8 cellular contexts compared by ENCODE assay signal in genomic region chr17:31009036-31009702, GRCh38. TPM values are rescaled to one million over a fixed set of nuclear protein-coding genes. Genes with fewer than 3 reads are reported as not detected.
A peak's percentile ranks its signal among the peaks of the same experiment; 100 is the strongest.
DNase-seq lines count a peak whose midpoint lies in the region; ATAC-seq and TF ChIP-seq lines count a peak whose summit lies in the region.
"Not testable (repeated sequence)": the region's sequence is repeated elsewhere in the genome, so short reads cannot be mapped to it uniquely, and the experiment has no call there.

No MANE protein-coding gene starts in this region.

- TSS peak; percentile 19 for BruUV-seq in mammary epithelial cell (replicated peaks; lab: Mats Ljungman, UMichigan)

- not testable (repeated sequence) for H4K20me1 ChIP-seq in mammary epithelial cell (ENCODE audit: insufficient read depth, low read length)

- peak overlapping the region; percentile 49 for H3K9ac ChIP-seq in mammary epithelial cell (ENCODE audit: insufficient read depth, low read length)

- not testable (repeated sequence) for H3K4me1 ChIP-seq in mammary epithelial cell (ENCODE audit: insufficient read depth, low read length); lower lobe of right lung; upper lobe of right lung

- ATAC-seq in lower lobe of right lung, result peak; percentile 60 to 66
- peak; percentile 47 for ATAC-seq in upper lobe of right lung

- intact Hi-C loops in mammary epithelial cell (cut with micrococcal nuclease), result loop anchor here (2.0 kb wide), 1 partner anchor 38 kb away; the partner anchor contains the start of gene RNF135
- intact Hi-C loops in lower lobe of right lung (cut with DNase I); upper lobe of right lung (cut with DNase I): not testable (repeated sequence)

- peak overlapping the region; percentile 96 for H2AFZ ChIP-seq in mammary epithelial cell (ENCODE audit: low read depth, low read length)

- CTCF ChIA-PET in mammary epithelial cell (lab: Charles Lee; ENCODE audit: low non-redundant PET), result interaction anchor here (0.6 to 0.8 kb wide), 2 partner anchors 37 to 904 kb away, joined by 8 to 40 read pairs; no protein-coding TSS in a partner anchor

- not testable (repeated sequence) for H3K79me2 ChIP-seq in mammary epithelial cell (ENCODE audit: insufficient read depth, low read length)

- H3K9me3 ChIP-seq in mammary epithelial cell (replicated peaks; ENCODE audit: insufficient read depth, low read length); lower lobe of right lung; upper lobe of right lung: not testable (repeated sequence)

- not testable (repeated sequence) for H3K36me3 ChIP-seq in mammary epithelial cell (ENCODE audit: insufficient read depth, low read length); lower lobe of right lung; upper lobe of right lung

- H3K4me2 ChIP-seq in mammary epithelial cell (ENCODE audit: insufficient read depth, low read depth, low read length), result peak overlapping the region; percentile 90

- not testable (repeated sequence) for DNase-seq in GM12864 (ENCODE audit: low read depth); lower lobe of right lung; skeletal muscle cell (ENCODE audit: low read depth)
- DNase-seq in NCI-H748 (lab: John Stamatoyannopoulos, UW; ENCODE audit: unreplicated experiment) (peak; percentile 33), activated T-cell treated with anti-CD3 and anti-CD28 coated beads for 4 hours (peak; percentile 1), mammary epithelial cell (peak; percentile 38), germinal center (ENCODE audit: low spot score) (peak; percentile 28), upper lobe of right lung (peak; percentile 66)

- H3K27me3 ChIP-seq in mammary epithelial cell (ENCODE audit: insufficient read depth, low read length); lower lobe of right lung (ENCODE audit: low read depth); upper lobe of right lung: not testable (repeated sequence)

- peak overlapping the region; percentile 86 for H3K4me3 ChIP-seq in GM12864 (ENCODE audit: low read depth, low read length)
- peak overlapping the region; percentile 59 to 67 (median 60) for H3K4me3 ChIP-seq in mammary epithelial cell (replicated peaks in 1 of 3; ENCODE audit: insufficient read depth in 1 of 3, low read depth in 2 of 3, low read length in 3 of 3)
- peak overlapping the region; percentile 64 for H3K4me3 ChIP-seq in lower lobe of right lung
- peak overlapping the region; percentile 40 for H3K4me3 ChIP-seq in skeletal muscle cell (ENCODE audit: low read depth, low read length)
- H3K4me3 ChIP-seq in upper lobe of right lung, result peak overlapping the region; percentile 66

- not testable (repeated sequence) for TF ChIP-seq CTCF in GM12864 (IDR thresholded peaks at IDR 0.05; ENCODE audit: low read depth, low read length, missing control alignments); mammary epithelial cell (conservative IDR thresholded peaks at IDR 0.05 in 1 of 2, IDR thresholded peaks at IDR 0.05 in 1 of 2; ENCODE audit: extremely low read depth in 1 of 2, insufficient read depth in 1 of 2, low read depth in 1 of 2, low read length in 2 of 2); lower lobe of right lung (IDR thresholded peaks at IDR 0.05); upper lobe of right lung (IDR thresholded peaks at IDR 0.05)

- in situ Hi-C loops in mammary epithelial cell (cut with MboI; ENCODE audit: low sequenced_read_pairs in 2 of 2), result loop anchor here in 1 of 2 donors (25.0 kb wide), 1 partner anchor 353 kb away; no protein-coding TSS in a partner anchor

- WGBS in mammary epithelial cell (ENCODE audit: low coverage, missing lambda C conversion rate), result 2% methylated on average over 6 of the region's 34 CpGs

- H3K27ac ChIP-seq in mammary epithelial cell (ENCODE audit: insufficient read depth, low read depth, low read length) (peak overlapping the region; percentile 27), lower lobe of right lung (peak overlapping the region; percentile 80), upper lobe of right lung (peak overlapping the region; percentile 83)

- dilution Hi-C loops in mammary epithelial cell (cut with HindIII; ENCODE audit: low sequenced_read_pairs), result not testable (repeated sequence)

RNA-seq across cellular contexts. Expression of gene RNF135, which starts 38.3 kb away (rescaled TPM):
- total RNA-seq in mammary epithelial cell (10 to 100 TPM; 13.3 to 13.7 TPM), lower lobe of right lung (29.2 TPM), upper lobe of right lung (25.3 TPM)
- polyA plus RNA-seq in mammary epithelial cell, result 12.6 TPM
- 9.6 TPM for polyA minus RNA-seq in mammary epithelial cell

Comparison
In these comparisons a context has a peak if more than half of its experiments do, and no peak if none do; other contexts are left out.
1. H3K27ac ChIP-seq: peak in every context shown above with its lines; median percentile 83 in upper lobe of right lung; 80 in lower lobe of right lung; 27 in mammary epithelial cell.